8 cellular contexts compared by ENCODE assay signal in the genomic region with DNA sequence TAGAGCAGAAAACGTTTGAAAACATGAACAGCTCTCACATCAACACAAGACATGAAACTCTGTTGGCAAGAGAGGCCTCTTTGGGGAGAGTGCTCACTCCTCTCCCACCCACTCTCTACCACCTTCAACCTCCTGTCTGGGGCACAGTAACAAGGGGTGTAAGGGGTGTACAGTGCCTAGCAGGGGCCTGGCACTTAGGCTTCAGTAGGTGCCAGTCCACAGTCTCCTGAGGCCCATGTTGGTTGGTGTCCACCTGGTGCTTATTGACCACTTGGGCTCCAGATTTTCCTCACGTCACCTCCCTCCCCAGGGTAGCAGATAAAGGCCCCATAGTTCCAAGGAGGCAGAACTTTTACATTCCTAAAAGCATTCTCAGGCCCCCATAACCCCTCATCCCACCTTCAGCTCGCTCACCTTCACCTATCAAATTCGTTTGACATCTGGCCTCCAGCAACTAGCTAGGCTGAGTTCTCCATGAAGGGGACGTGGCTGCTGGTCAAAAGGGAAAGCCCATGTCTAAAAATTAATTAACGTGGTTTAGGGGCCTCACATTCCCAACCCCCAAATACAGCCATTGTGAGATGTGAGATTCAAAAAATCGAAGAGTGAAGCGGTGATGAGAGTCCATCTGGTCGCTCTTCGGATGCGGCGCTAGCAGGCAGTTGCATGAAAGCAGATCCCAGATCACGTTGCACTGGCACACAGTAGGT. TPM values are rescaled to one million over a fixed set of nuclear protein-coding genes. Genes with fewer than 3 reads are reported as not detected.
DNase-seq lines count a peak whose midpoint lies in the region; ATAC-seq, FAIRE-seq and TF ChIP-seq lines count a peak whose summit lies in the region.

No MANE protein-coding gene starts in this region.

- H3K79me2 ChIP-seq in GM12878 (ENCODE audit: control insufficient read depth, insufficient read depth, low read length) = peaks cover 43% of the 10 kb centered on the region

- CTCF ChIA-PET in activated naive CD4-positive, alpha-beta T cell treated with anti-CD3 and anti-CD28 coated beads for 36 hours (lab: Charles Lee) = interaction anchor here (1.4 to 3.7 kb wide), 4 partner anchors 11 to 64 kb away, joined by 3 to 22 read pairs (median 4); no protein-coding TSS in a partner anchor
- CTCF ChIA-PET in GM12878 (lab: Yijun Ruan, JAX) = no interaction called here

- no peak for DNase-seq in activated naive CD4-positive, alpha-beta T cell treated with anti-CD3 and anti-CD28 coated beads for 36 hours
- no peak for DNase-seq in activated naive CD4-positive, alpha-beta T cell (lab: John Stamatoyannopoulos, UW)
- DNase-seq in GM12878 (ENCODE audit: low read depth, low spot score) = no peak
- no peak for DNase-seq in lower lobe of right lung
- no peak for DNase-seq in type B pancreatic cell (ENCODE audit: extremely low spot score, unreplicated experiment)
- DNase-seq in DMS153 (lab: John Stamatoyannopoulos, UW) = no peak
- no peak for DNase-seq in midbrain (lab: John Stamatoyannopoulos, UW)

- ATAC-seq in GM12878 (no peak), lower lobe of right lung (no peak), HG02623 (IDR thresholded peaks at IDR 0.05; ENCODE audit: unreplicated experiment) (no peak)

- H3K9me3 ChIP-seq in GM12878 (replicated peaks; ENCODE audit: control insufficient read depth, insufficient read depth, low read length) = no peaks in the 10 kb centered on the region
- H3K9me3 ChIP-seq in lower lobe of right lung = no peaks in the 10 kb centered on the region

- H3K36me3 Mint-ChIP-seq in activated naive CD4-positive, alpha-beta T cell treated with anti-CD3 and anti-CD28 coated beads for 36 hours (ENCODE audit: low read depth) = peaks cover 9% of the 10 kb centered on the region
- peaks cover 4% of the 10 kb centered on the region for H3K36me3 Mint-ChIP-seq in type B pancreatic cell

- TF ChIP-seq RAD21 in GM12878 (IDR thresholded peaks at IDR 0.05; ENCODE audit: insufficient read depth, low read depth, low read length) = no peak

- peak overlapping the region; percentile 88 for H2AFZ ChIP-seq in GM12878 (ENCODE audit: control insufficient read depth, low read depth, low read length)

- 59% methylated on average over 13 of the region's 13 CpGs for WGBS in GM12878 (ENCODE audit: insufficient coverage, insufficient replicate concordance, low lambda C conversion rate, missing lambda C conversion rate)

- no TSS peak for BruUV-seq in GM12878 (replicated peaks; lab: Mats Ljungman, UMichigan)

- H4K20me1 ChIP-seq in GM12878 (ENCODE audit: control insufficient read depth, insufficient read depth) = peaks cover 8% of the 10 kb centered on the region

- intact Hi-C loops in activated naive CD4-positive, alpha-beta T cell treated with anti-CD3 and anti-CD28 coated beads for 36 hours (cut with micrococcal nuclease) = loop anchor here (1.0 to 5.0 kb wide), 2 partner anchors 10 to 184 kb away; partner anchors contain the start of gene DGCR6L
- intact Hi-C loops in GM12878 (cut with micrococcal nuclease; ENCODE audit: unreplicated experiment) = no loop called here
- intact Hi-C loops in lower lobe of right lung (cut with DNase I) = no loop called here

- H3K4me3 ChIP-seq in GM12878 (peak overlapping the region; percentile 95; the same call in 1 of the 2 replicates), lower lobe of right lung (peak overlapping the region; percentile 92)

- peak overlapping the region; percentile 98 for H3K4me3 Mint-ChIP-seq in activated naive CD4-positive, alpha-beta T cell treated with anti-CD3 and anti-CD28 coated beads for 36 hours
- H3K4me3 Mint-ChIP-seq in type B pancreatic cell = peak overlapping the region; percentile 97

- H3K27me3 Mint-ChIP-seq in activated naive CD4-positive, alpha-beta T cell treated with anti-CD3 and anti-CD28 coated beads for 36 hours (ENCODE audit: low read depth) = no peaks in the 10 kb centered on the region
- H3K27me3 Mint-ChIP-seq in type B pancreatic cell = no peaks in the 10 kb centered on the region

- no peak for FAIRE-seq in GM12878 (lab: Jason Lieb, UNC)

- no peaks in the 10 kb centered on the region; a peak in 1 of 4 replicates for H3K36me3 ChIP-seq in GM12878 (ENCODE audit: control insufficient read depth in 2 of 2, insufficient read depth in 2 of 2, low read length in 1 of 2)
- H3K36me3 ChIP-seq in lower lobe of right lung = peaks cover under 1% of the 10 kb centered on the region

- H3K4me1 ChIP-seq in GM12878 (ENCODE audit: control insufficient read depth, insufficient read depth, low read length) (peaks cover 22% of the 10 kb centered on the region), lower lobe of right lung (peaks cover 37% of the 10 kb centered on the region)

- no peak for TF ChIP-seq POLR2A in GM12878 (IDR thresholded peaks at IDR 0.05; ENCODE audit: low read depth, low read length)

- H3K4me1 Mint-ChIP-seq in activated naive CD4-positive, alpha-beta T cell treated with anti-CD3 and anti-CD28 coated beads for 36 hours (ENCODE audit: low read depth) = peaks cover 37% of the 10 kb centered on the region
- H3K4me1 Mint-ChIP-seq in type B pancreatic cell (ENCODE audit: unreplicated experiment) = peaks cover 39% of the 10 kb centered on the region

- peak overlapping the region; percentile 100 for H3K4me2 ChIP-seq in GM12878 (ENCODE audit: control insufficient read depth, insufficient read depth)

- in situ Hi-C loops in GM12878 (cut with MboI) = no loop called here

- no peak overlapping the region for H3K27ac ChIP-seq in GM12878 (ENCODE audit: control insufficient read depth, insufficient read depth)
- peak overlapping the region; percentile 97 for H3K27ac ChIP-seq in lower lobe of right lung

- no peak for TF ChIP-seq CTCF in GM12878 (IDR thresholded peaks at IDR 0.05 in 2 of 3, conservative IDR thresholded peaks at IDR 0.05 in 1 of 3; ENCODE audit: control insufficient read depth in 2 of 3, extremely low read depth in 1 of 3, insufficient read depth in 1 of 3, low read depth in 3 of 3, low read length in 3 of 3)
- no peak for TF ChIP-seq CTCF in lower lobe of right lung (IDR thresholded peaks at IDR 0.05)
- no peak for TF ChIP-seq CTCF in type B pancreatic cell (conservative IDR thresholded peaks at IDR 0.05)

- H3K9me3 Mint-ChIP-seq in activated naive CD4-positive, alpha-beta T cell treated with anti-CD3 and anti-CD28 coated beads for 36 hours = no peaks in the 10 kb centered on the region
- no peaks in the 10 kb centered on the region for H3K9me3 Mint-ChIP-seq in type B pancreatic cell

- no peaks in the 10 kb centered on the region for H3K27me3 ChIP-seq in GM12878 (replicated peaks in 1 of 2; ENCODE audit: control insufficient read depth in 2 of 2, insufficient read depth in 2 of 2, low read length in 1 of 2)
- H3K27me3 ChIP-seq in lower lobe of right lung (ENCODE audit: low read depth) = no peaks in the 10 kb centered on the region

- SMC1A ChIA-PET in GM12878 (lab: Charles Lee; ENCODE audit: uncharacterized antibody, unreplicated experiment) = no interaction called here

- RAD21 ChIA-PET in GM12878 (lab: Charles Lee; ENCODE audit: unreplicated experiment) = interaction anchor here (0.6 kb wide), 1 partner anchor 126 kb away, joined by 5 read pairs; no protein-coding TSS in a partner anchor

- no peak for TF ChIP-seq EP300 in GM12878 (IDR thresholded peaks at IDR 0.05; ENCODE audit: borderline replicate concordance in 1 of 2, control insufficient read depth in 1 of 2, low read depth in 2 of 2, low read length in 2 of 2)

- peak overlapping the region; percentile 98 for H3K27ac Mint-ChIP-seq in activated naive CD4-positive, alpha-beta T cell treated with anti-CD3 and anti-CD28 coated beads for 36 hours
- H3K27ac Mint-ChIP-seq in type B pancreatic cell = peak overlapping the region; percentile 98

- H3K9ac ChIP-seq in GM12878 (ENCODE audit: control insufficient read depth, insufficient read depth, low read length) = no peak overlapping the region; the same call in 1 of the 2 replicates

- POLR2A ChIA-PET in GM12878 (lab: Charles Lee) = interaction anchor here (0.6 to 1.2 kb wide), 3 partner anchors 12 to 117 kb away, joined by 3 to 6 read pairs (median 3); no protein-coding TSS in a partner anchor

RNA-seq across cellular contexts. Expression of gene MED15, which starts 0.7 kb away (rescaled TPM):
- 100 to 1,000 TPM in 1 of 2 experiments, 10 to 100 TPM in 1; 94.7 to 108 TPM for total RNA-seq in activated naive CD4-positive, alpha-beta T cell treated with anti-CD3 and anti-CD28 coated beads for 36 hours
- total RNA-seq in GM12878 (2013; cell fraction: nucleolus; rRNA removed) = 196 and 212 TPM in 2 replicates
- total RNA-seq in GM12878 (2014; rRNA removed) = 27.6 and 34.7 TPM in 2 replicates
- 16.4 and 16.9 TPM in 2 replicates for total RNA-seq in GM12878 (2014; rRNA removed; fragmentation: Illumina TruSeq; extraction: Trizol)
- total RNA-seq in GM12878 (2021) = 75.2 and 75.8 TPM in 2 replicates
- polyA plus RNA-seq in GM12878 (2011; ENCODE audit: low read depth) = 18.8 TPM
- 12.1 and 23.8 TPM in 2 replicates for polyA plus RNA-seq in GM12878 (2011; rRNA removed)
- 26.3 and 35.1 TPM in 2 replicates for polyA plus RNA-seq in GM12878 (2011; cell fraction: cytosol; rRNA removed)
- polyA plus RNA-seq in GM12878 (2011; cell fraction: nucleus; rRNA removed) = 206 and 271 TPM in 2 replicates
- 54.9 and 56.3 TPM in 2 replicates for polyA plus RNA-seq in GM12878 (2012)
- polyA plus RNA-seq in GM12878 (2014; fragmentation: Illumina TruSeq; extraction: Trizol) = 5.3 and 17.5 TPM in 2 replicates
- polyA plus RNA-seq in GM12878 (2014; fragmentation: Nextera tagmentation; extraction: Ambion mirVana) = 1 to 10 TPM; 1.4 to 2.8 TPM
- 44.5 and 54.6 TPM in 2 replicates for polyA plus RNA-seq in GM12878 (2014; rRNA removed)
- 10 to 100 TPM; 29.9 to 37.0 TPM for polyA plus RNA-seq in GM12878 (2016; fragmentation: Nextera tagmentation; extraction: Ambion mirVana)
- polyA minus RNA-seq in GM12878 (2011; rRNA and poly(A)+ RNA removed) = 41.5 and 85.4 TPM in 2 replicates
- polyA minus RNA-seq in GM12878 (2011; cell fraction: cytosol; rRNA and poly(A)+ RNA removed) = 38.4 and 62.0 TPM in 2 replicates
- 106 and 179 TPM in 2 replicates for polyA minus RNA-seq in GM12878 (2011; cell fraction: nucleus; rRNA and poly(A)+ RNA removed)
- total RNA-seq in lower lobe of right lung = 105 TPM
- 90.8 and 121 TPM in 2 replicates for total RNA-seq in type B pancreatic cell (ENCODE audit: low replicate concordance)

RNA-seq across cellular contexts. Expression of gene KLHL22, which starts 11.1 kb away (rescaled TPM):
- total RNA-seq in activated naive CD4-positive, alpha-beta T cell treated with anti-CD3 and anti-CD28 coated beads for 36 hours = 10 to 100 TPM; 10.1 to 11.7 TPM
- total RNA-seq in GM12878 (2013; cell fraction: nucleolus; rRNA removed) = 70.8 and 75.2 TPM in 2 replicates
- total RNA-seq in GM12878 (2014; rRNA removed) (20.5 and 22.1 TPM in 2 replicates), GM12878 (2014; rRNA removed; fragmentation: Illumina TruSeq; extraction: Trizol) (11.6 and 12.3 TPM in 2 replicates), GM12878 (2021) (18.1 and 21.1 TPM in 2 replicates), lower lobe of right lung (24.0 TPM), type B pancreatic cell (ENCODE audit: low replicate concordance) (34.3 and 38.8 TPM in 2 replicates)
- 5.7 TPM for polyA plus RNA-seq in GM12878 (2011; ENCODE audit: low read depth)
- polyA plus RNA-seq in GM12878 (2011; rRNA removed) (9.4 and 14.3 TPM in 2 replicates), GM12878 (2014; fragmentation: Illumina TruSeq; extraction: Trizol) (13.5 and 14.0 TPM in 2 replicates), GM12878 (2014; fragmentation: Nextera tagmentation; extraction: Ambion mirVana) (under 1 TPM; 0.06 to 0.71 TPM), GM12878 (2014; rRNA removed) (19.9 and 21.9 TPM in 2 replicates), GM12878 (2016; fragmentation: Nextera tagmentation; extraction: Ambion mirVana) (10 to 100 TPM; 12.0 to 16.1 TPM)
- polyA plus RNA-seq in GM12878 (2011; cell fraction: cytosol; rRNA removed) = 13.5 and 18.9 TPM in 2 replicates
- 32.9 and 38.9 TPM in 2 replicates for polyA plus RNA-seq in GM12878 (2011; cell fraction: nucleus; rRNA removed)
- polyA plus RNA-seq in GM12878 (2012) = 8.9 and 11.3 TPM in 2 replicates
- 25.9 and 26.5 TPM in 2 replicates for polyA minus RNA-seq in GM12878 (2011; rRNA and poly(A)+ RNA removed)
- polyA minus RNA-seq in GM12878 (2011; cell fraction: cytosol; rRNA and poly(A)+ RNA removed) = 5.4 and 6.7 TPM in 2 replicates
- 14.5 and 29.1 TPM in 2 replicates for polyA minus RNA-seq in GM12878 (2011; cell fraction: nucleus; rRNA and poly(A)+ RNA removed)
